1 cellular context compared by ENCODE assay signal in genomic region chr2:75211371-75211770, GRCh38.
TF ChIP-seq lines count a peak whose summit lies in the region.

No MANE protein-coding gene starts in this region.

TF ChIP-seq in GM12878, 131 proteins besides CTCF, POLR2A, EP300 and RAD21:
- TF ChIP-seq PRDM15 (CRISPR knock-in tag; IDR thresholded peaks at IDR 0.05) (no peak), TCF7 (IDR thresholded peaks at IDR 0.05; ENCODE audit: borderline replicate concordance) (peak; percentile 34; the same call in 1 of the 2 replicates), ATF7 (IDR thresholded peaks at IDR 0.05; ENCODE audit: low read depth) (0 out of 2 replicates have a peak, but pooled peaks have one; percentile 11), RAD51 (IDR thresholded peaks at IDR 0.05) (peak; percentile 33; the same call in 1 of the 2 replicates)
